In the genomic region with DNA sequence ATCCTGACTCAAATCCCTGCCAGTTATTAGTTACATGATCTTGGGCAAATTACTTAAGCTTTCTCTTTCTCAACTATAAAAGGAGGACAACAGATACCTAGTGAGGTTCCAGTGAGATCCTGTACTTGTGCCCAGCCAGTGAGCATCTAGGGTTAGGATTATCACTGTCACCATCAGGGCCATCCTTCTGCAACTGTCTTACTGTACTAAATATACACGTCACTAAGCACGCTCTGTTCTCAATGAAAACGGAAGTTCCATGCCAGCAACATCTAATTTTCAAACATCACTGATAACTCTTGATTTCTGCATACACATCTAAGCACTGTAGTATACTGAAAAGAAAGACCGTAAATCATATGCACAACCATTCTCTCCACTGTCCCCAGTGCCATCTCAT, we compare ENCODE assay signal across 11 cellular contexts.
DNase-seq lines count a peak whose midpoint lies in the region; ATAC-seq and TF ChIP-seq lines count a peak whose summit lies in the region.
"Had no signal": no experiment of that assay in that cellular context is flagged by ENCODE, and none has a peak within 500 bp of the region (broad histone marks: within the 10 kb centered on the region; RNA-seq: fewer than 3 reads in every experiment).

No MANE protein-coding gene starts in this region.

- H3K27ac Mint-ChIP-seq in T-helper 1 cell treated with Interleukin-12 subunit alpha and Interleukin-12 subunit beta and Interleukin-4 antibody, amounts not matched to agents 30 μg/mL and 1 μg/mL, for 36 hours: peak overlapping the region; percentile 45

- H3K4me1 ChIP-seq in suprapubic skin: peaks cover 30% of the 10 kb centered on the region

- no peak for DNase-seq in left cardiac atrium
- no peak for DNase-seq in cardiac septum (ENCODE audit: low spot score)
- DNase-seq in germinal center (ENCODE audit: low spot score): peak; percentile 47
- DNase-seq in suprapubic skin (ENCODE audit: low spot score in 2 of 2): no peak
- DNase-seq in hepatic stellate cell (ENCODE audit: low spot score): no peak
- DNase-seq in DMS 273 (lab: John Stamatoyannopoulos, UW; ENCODE audit: unreplicated experiment): no peak
- no peak for DNase-seq in NCI-H128 (lab: John Stamatoyannopoulos, UW; ENCODE audit: unreplicated experiment)
- DNase-seq: amygdala, NCI-H1048, posterior cingulate gyrus had no signal

- no peaks in the 10 kb centered on the region for H3K27me3 Mint-ChIP-seq in T-helper 1 cell treated with Interleukin-12 subunit alpha and Interleukin-12 subunit beta and Interleukin-4 antibody, amounts not matched to agents 30 μg/mL and 1 μg/mL, for 36 hours (ENCODE audit: low read depth)

- no peak overlapping the region for H3K4me3 ChIP-seq in suprapubic skin

- no peaks in the 10 kb centered on the region for H3K9me3 ChIP-seq in suprapubic skin

- H3K36me3 Mint-ChIP-seq in T-helper 1 cell treated with Interleukin-12 subunit alpha and Interleukin-12 subunit beta and Interleukin-4 antibody, amounts not matched to agents 30 μg/mL and 1 μg/mL, for 36 hours (ENCODE audit: low read depth): peaks cover 6% of the 10 kb centered on the region

- H3K27ac ChIP-seq in suprapubic skin: peak overlapping the region; percentile 23

- H3K4me1 Mint-ChIP-seq in T-helper 1 cell treated with Interleukin-12 subunit alpha and Interleukin-12 subunit beta and Interleukin-4 antibody, amounts not matched to agents 30 μg/mL and 1 μg/mL, for 36 hours (ENCODE audit: low read depth): peaks cover 52% of the 10 kb centered on the region

- H3K27me3 ChIP-seq in suprapubic skin: no peaks in the 10 kb centered on the region

- 68% methylated on average over 4 of the region's 4 CpGs for WGBS in suprapubic skin

- intact Hi-C loops in left cardiac atrium (cut with DNase I): no loop called here
- intact Hi-C loops in cardiac septum (cut with DNase I): no loop called here

- no peak for TF ChIP-seq EP300 in suprapubic skin (IDR thresholded peaks at IDR 0.05)

- ATAC-seq in left cardiac atrium: peak; percentile 19 to 23

- TF ChIP-seq POLR2A in suprapubic skin (IDR thresholded peaks at IDR 0.05): no peak

- no peak overlapping the region for H3K4me3 Mint-ChIP-seq in T-helper 1 cell treated with Interleukin-12 subunit alpha and Interleukin-12 subunit beta and Interleukin-4 antibody, amounts not matched to agents 30 μg/mL and 1 μg/mL, for 36 hours

- no peaks in the 10 kb centered on the region for H3K9me3 Mint-ChIP-seq in T-helper 1 cell treated with Interleukin-12 subunit alpha and Interleukin-12 subunit beta and Interleukin-4 antibody, amounts not matched to agents 30 μg/mL and 1 μg/mL, for 36 hours

- TF ChIP-seq CTCF in suprapubic skin (IDR thresholded peaks at IDR 0.05): no peak

- H3K36me3 ChIP-seq in suprapubic skin: no peaks in the 10 kb centered on the region
